ENCODE assay signal across 35 cellular contexts in the genomic region with DNA sequence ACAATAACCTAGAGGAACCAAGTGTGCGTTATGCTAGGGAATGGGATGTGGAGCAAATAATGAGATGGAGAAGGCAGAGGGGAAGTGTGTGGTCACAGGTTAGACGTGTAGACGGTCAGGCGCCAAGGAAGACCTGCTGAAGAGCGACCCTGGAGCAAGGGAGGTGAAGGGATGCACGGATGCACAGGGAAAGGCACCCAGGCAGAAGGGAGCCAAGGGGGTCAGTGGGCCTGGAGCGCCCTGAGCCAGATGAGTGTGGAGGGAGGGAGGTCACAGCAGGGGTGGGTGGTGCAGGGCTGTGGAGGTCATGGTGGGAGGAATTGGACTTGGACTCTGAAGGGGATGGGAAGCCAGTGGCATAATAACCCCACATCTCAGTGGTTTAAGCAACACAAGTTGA.
"Had no signal": no experiment of that assay in that cellular context is flagged by ENCODE, and none has a peak within 500 bp of the region (broad histone marks: within the 10 kb centered on the region; RNA-seq: fewer than 3 reads in every experiment).

No MANE protein-coding gene starts in this region.

- H3K36me3 ChIP-seq: adrenal gland, brain microvascular endothelial cell, breast epithelium had no signal

- H3K27me3 ChIP-seq: body of pancreas, brain microvascular endothelial cell had no signal

- H3K27ac ChIP-seq: adrenal gland, body of pancreas, brain microvascular endothelial cell, breast epithelium, VCaP had no signal

- H3K36me3 Mint-ChIP-seq: activated CD4-positive, alpha-beta memory T cell treated with anti-CD3 and anti-CD28 coated beads for 36 hours; activated naive CD8-positive, alpha-beta T cell treated with anti-CD3 and anti-CD28 coated beads for 36 hours had no signal

- H3K27ac Mint-ChIP-seq: activated B cell treated with CpG ODN at 0.5 μM for 24 hours; activated CD4-positive, alpha-beta memory T cell treated with anti-CD3 and anti-CD28 coated beads for 36 hours; activated CD4-positive, alpha-beta T cell treated with anti-CD3 and anti-CD28 coated beads, Interleukin-2, amount 10 ng/mL, durations not matched to agents 24 days and 14 days; activated CD8-positive, alpha-beta T cell treated with anti-CD3 and anti-CD28 coated beads for 36 hours; activated naive CD4-positive, alpha-beta T cell treated with anti-CD3 and anti-CD28 coated beads for 36 hours; activated naive CD4-positive, alpha-beta T cell treated with anti-CD3 and anti-CD28 coated beads, Interleukin-2, amount 50 U/mL, for 72 hours; activated naive CD8-positive, alpha-beta T cell treated with anti-CD3 and anti-CD28 coated beads for 36 hours; activated T-cell treated with anti-CD3 and anti-CD28 coated beads, Interleukin-2, amount 50 U/mL, for 72 hours; activated T-helper 1 cell treated with anti-CD3 and anti-CD28 coated beads, Interleukin-12 subunit alpha, Interleukin-12 subunit beta, Interleukin-2, Interleukin-4 antibody, amounts not matched to agents 30 ng/mL and 10 ng/mL and 1 ng/mL, durations not matched to agents 14 hours and 24 hours and 36 hours; activated T-helper 17 cell treated with anti-CD3 and anti-CD28 coated beads, Interleukin-2, amount 50 U/mL, for 72 hours; T-helper 1 cell treated with Interleukin-12 subunit alpha and Interleukin-12 subunit beta and Interleukin-4 antibody, amounts not matched to agents 30 μg/mL and 1 μg/mL, for 36 hours; T-helper 2 cell treated with Interferon-gamma antibody and Interleukin-4, amounts not matched to agents 5 μg/mL and 100 μg/mL, for 36 hours had no signal

- H3K4me1 ChIP-seq: adrenal gland had no signal

- H3K9me3 ChIP-seq: adrenal gland had no signal

- ATAC-seq: activated CD8-positive, alpha-beta T cell treated with anti-CD3 and anti-CD28 coated beads for 36 hours; activated naive CD4-positive, alpha-beta T cell treated with anti-CD3 and anti-CD28 coated beads, Interleukin-2, amount 50 U/mL, for 72 hours; activated T-cell treated with anti-CD3 and anti-CD28 coated beads, Interleukin-2, amount 50 U/mL, for 4 hours; activated T-cell treated with anti-CD3 and anti-CD28 coated beads, Interleukin-2, amount 50 U/mL, for 72 hours; activated T-helper 17 cell treated with anti-CD3 and anti-CD28 coated beads, Interleukin-2, amount 50 U/mL, for 72 hours; body of pancreas had no signal

- DNase-seq: activated B cell treated with CpG ODN at 0.5 μM for 24 hours; activated CD4-positive, alpha-beta memory T cell treated with anti-CD3 and anti-CD28 coated beads for 36 hours; activated CD4-positive, alpha-beta T cell treated with anti-CD3 and anti-CD28 coated beads for 4 hours; activated CD4-positive, alpha-beta T cell treated with anti-CD3 and anti-CD28 coated beads, Interleukin-2, amount 10 ng/mL, durations not matched to agents 24 days and 14 days; activated CD4-positive, alpha-beta T cell treated with anti-CD3 and anti-CD28 coated beads, Interleukin-2, amount 50 U/mL, for 1 hour; activated CD4-positive, alpha-beta T cell treated with anti-CD3 and anti-CD28 coated beads, Interleukin-2, amount 50 U/mL, for 4 hours; activated CD4-positive, CD25-positive, alpha-beta regulatory T cell treated with anti-CD3 and anti-CD28 coated beads, Interleukin-2, amount 50 U/mL, for 72 hours; activated CD8-positive, alpha-beta memory T cell treated with anti-CD3 and anti-CD28 coated beads, Interleukin-2, amount 50 U/mL, for 4 hours; activated CD8-positive, alpha-beta T cell treated with anti-CD3 and anti-CD28 coated beads for 36 hours; activated effector memory CD4-positive, alpha-beta T cell treated with anti-CD3 and anti-CD28 coated beads, Interleukin-2, amount 50 U/mL, for 16 hours; activated gamma-delta T cell treated with Interleukin-2 at 50 U/mL for 16 hours; activated naive CD4-positive, alpha-beta T cell; activated naive CD4-positive, alpha-beta T cell treated with anti-CD3 and anti-CD28 coated beads for 36 hours; activated naive CD4-positive, alpha-beta T cell treated with anti-CD3 and anti-CD28 coated beads, Interleukin-2, amount 50 U/mL, for 16 hours; activated naive CD8-positive, alpha-beta T cell treated with anti-CD3 and anti-CD28 coated beads for 36 hours; activated T-cell treated with anti-CD3 and anti-CD28 coated beads for 4 hours; activated T-cell treated with anti-CD3 and anti-CD28 coated beads, Interleukin-2, amount 50 U/mL, for 1 hour; activated T-cell treated with anti-CD3 and anti-CD28 coated beads, Interleukin-2, amount 50 U/mL, for 4 hours; activated T-cell treated with anti-CD3 and anti-CD28 coated beads, Interleukin-2, amount 50 U/mL, for 72 hours; adrenal gland; amniotic stem cell; aorta; body of pancreas; brain microvascular endothelial cell; central memory CD4-positive, alpha-beta T cell; T-helper 1 cell; T-helper 2 cell; T-helper 9 cell had no signal

- H3K4me3 Mint-ChIP-seq: activated B cell treated with CpG ODN at 0.5 μM for 24 hours; activated CD4-positive, alpha-beta memory T cell treated with anti-CD3 and anti-CD28 coated beads for 36 hours; activated CD4-positive, alpha-beta T cell treated with anti-CD3 and anti-CD28 coated beads, Interleukin-2, amount 10 ng/mL, durations not matched to agents 24 days and 14 days; activated CD8-positive, alpha-beta T cell treated with anti-CD3 and anti-CD28 coated beads for 36 hours; activated naive CD4-positive, alpha-beta T cell treated with anti-CD3 and anti-CD28 coated beads for 36 hours; activated naive CD8-positive, alpha-beta T cell treated with anti-CD3 and anti-CD28 coated beads for 36 hours; activated T-cell treated with anti-CD3 and anti-CD28 coated beads, Interleukin-2, amount 50 U/mL, for 4 hours; activated T-cell treated with anti-CD3 and anti-CD28 coated beads, Interleukin-2, amount 50 U/mL, for 72 hours; activated T-helper 1 cell treated with anti-CD3 and anti-CD28 coated beads, Interleukin-12 subunit alpha, Interleukin-12 subunit beta, Interleukin-2, Interleukin-4 antibody, amounts not matched to agents 30 ng/mL and 10 ng/mL and 1 ng/mL, durations not matched to agents 14 hours and 24 hours and 36 hours; activated T-helper 17 cell treated with anti-CD3 and anti-CD28 coated beads, Interleukin-2, amount 50 U/mL, for 72 hours; T-helper 1 cell treated with Interleukin-12 subunit alpha and Interleukin-12 subunit beta and Interleukin-4 antibody, amounts not matched to agents 30 μg/mL and 1 μg/mL, for 36 hours; T-helper 2 cell treated with Interferon-gamma antibody and Interleukin-4, amounts not matched to agents 5 μg/mL and 100 μg/mL, for 36 hours had no signal

- H3K4me1 Mint-ChIP-seq: activated B cell treated with CpG ODN at 0.5 μM for 24 hours; activated CD4-positive, alpha-beta T cell treated with anti-CD3 and anti-CD28 coated beads, Interleukin-2, amount 10 ng/mL, durations not matched to agents 24 days and 14 days; activated naive CD8-positive, alpha-beta T cell treated with anti-CD3 and anti-CD28 coated beads for 36 hours had no signal

- H3K4me3 ChIP-seq: adrenal gland, body of pancreas, breast epithelium had no signal
